ENCODE assay signal across 18 cellular contexts in the genomic region with DNA sequence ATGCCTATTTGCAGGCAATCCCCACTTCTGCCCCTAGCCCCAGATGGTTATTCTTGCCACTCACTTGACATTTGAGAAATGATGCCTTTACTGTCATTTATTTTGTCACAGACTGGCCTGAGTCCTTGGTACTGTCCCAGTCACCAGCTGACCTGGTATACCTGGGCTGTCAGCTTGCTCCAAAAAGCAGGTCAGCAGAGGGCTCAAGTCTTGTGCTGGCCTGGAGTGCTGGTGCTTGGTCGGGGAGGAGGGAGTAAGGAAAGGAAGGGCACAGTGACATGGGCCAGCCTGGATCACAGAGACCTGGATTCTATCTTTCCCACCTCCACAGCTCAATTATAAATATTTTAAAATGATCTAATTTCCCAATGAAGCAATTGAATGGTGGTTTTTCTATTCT.
DNase-seq lines count a peak whose midpoint lies in the region.
"Had no signal": no experiment of that assay in that cellular context is flagged by ENCODE, and none has a peak within 500 bp of the region (broad histone marks: within the 10 kb centered on the region; RNA-seq: fewer than 3 reads in every experiment).

No MANE protein-coding gene starts in this region.

- H3K14ac ChIP-seq in trophoblast cell (ENCODE audit: low read length), result no peak overlapping the region

- no peaks in the 10 kb centered on the region for H3K9me3 ChIP-seq in trophoblast cell (ENCODE audit: insufficient read depth, low read depth, low read length)
- H3K9me3 ChIP-seq: BE2C had no signal

- H2BK120ac ChIP-seq in trophoblast cell (ENCODE audit: insufficient read depth, low read length, poor library complexity), result peak overlapping the region; percentile 15

- H3K4me3 ChIP-seq in trophoblast cell (ENCODE audit: low read depth, low read length), result no peak overlapping the region
- H3K4me3 ChIP-seq: BLaER1 had no signal

- peak; percentile 78 for DNase-seq in G401 (ENCODE audit: low spot score)
- DNase-seq in NCI-H69 (lab: John Stamatoyannopoulos, UW), result peak; percentile 43
- DNase-seq in cerebellum (ENCODE audit: low spot score), result peak; percentile 54
- DNase-seq in trophoblast cell, result no peak
- no peak for DNase-seq in GF-D8 (lab: John Stamatoyannopoulos, UW)
- no peak for DNase-seq in NCI-H226
- DNase-seq in NCI-H2171 (lab: John Stamatoyannopoulos, UW), result no peak
- DNase-seq in LoVo (ENCODE audit: low spot score), result no peak
- DNase-seq: 8988T; ACHN; BE2C; Calu3; CD4-positive, alpha-beta memory T cell; CD4-positive, CD25-positive, alpha-beta regulatory T cell; CD8-positive, alpha-beta memory T cell; COR-L47; GDM1 had no signal

- H3K18ac ChIP-seq in trophoblast cell (ENCODE audit: low read length), result no peak overlapping the region

- no peak overlapping the region for H4K12ac ChIP-seq in trophoblast cell (ENCODE audit: low read depth, low read length)

- H3K4me1 ChIP-seq in trophoblast cell (ENCODE audit: control insufficient read depth in 1 of 2, insufficient read depth in 2 of 2, low read length in 2 of 2), result peaks cover 3 to 6% of the 10 kb centered on the region in 2 experiments
- H3K4me1 ChIP-seq: BE2C had no signal

- H2AK5ac ChIP-seq in trophoblast cell (ENCODE audit: low read length), result no peak overlapping the region

- in situ Hi-C loops in G401 (cut with HindIII; ENCODE audit: low sequenced_read_pairs), result no loop called here

- no peak overlapping the region for H3K27ac ChIP-seq in trophoblast cell (ENCODE audit: low read depth, low read length)
- H3K27ac ChIP-seq: BLaER1 had no signal

- no peak overlapping the region for H3K4ac ChIP-seq in trophoblast cell (ENCODE audit: low read depth, low read length)

- no peak overlapping the region for H4K8ac ChIP-seq in trophoblast cell (ENCODE audit: low read depth, low read length)

- H3K23ac ChIP-seq in trophoblast cell (ENCODE audit: low read length), result no peak overlapping the region

- H3K9ac ChIP-seq in trophoblast cell (ENCODE audit: low read length), result no peak overlapping the region
- H3K9ac ChIP-seq: BLaER1 had no signal

- H3K36me3 ChIP-seq in trophoblast cell (ENCODE audit: control insufficient read depth in 1 of 2, insufficient read depth in 2 of 2, low read length in 2 of 2), result no peaks in the 10 kb centered on the region
- H3K36me3 ChIP-seq: BE2C, BLaER1 had no signal

- H2AFZ ChIP-seq in trophoblast cell (ENCODE audit: insufficient read depth, low read length, poor library complexity), result no peak overlapping the region

- peak overlapping the region; percentile 10 for H2BK12ac ChIP-seq in trophoblast cell (ENCODE audit: low read length)

- peaks cover 27% of the 10 kb centered on the region for H3K79me1 ChIP-seq in trophoblast cell (ENCODE audit: low read length)

- no peak overlapping the region for H2BK5ac ChIP-seq in trophoblast cell (ENCODE audit: low read depth, low read length, poor library complexity)

- no CpG with 5 or more reads among the region's 1 CpG for WGBS in trophoblast cell (ENCODE audit: extremely low coverage, insufficient coverage, insufficient read length)

- peak overlapping the region; percentile 21 for H4K91ac ChIP-seq in trophoblast cell (ENCODE audit: low read depth, low read length)

- no peaks in the 10 kb centered on the region for H3K79me2 ChIP-seq in trophoblast cell (ENCODE audit: control insufficient read depth, insufficient read depth, low read length, poor library complexity)

- H3K4me2 ChIP-seq in trophoblast cell (ENCODE audit: low read length), result no peak overlapping the region
- H3K4me2 ChIP-seq: BLaER1 had no signal

- H3K27me3 ChIP-seq in trophoblast cell (ENCODE audit: insufficient read depth, low read length), result no peaks in the 10 kb centered on the region
- H3K27me3 ChIP-seq: BE2C, BLaER1 had no signal

Comparison
In these comparisons a context has a peak if more than half of its experiments do, and no peak if none do; other contexts are left out.
1. DNase-seq: peak in G401 (single experiment), NCI-H69 (single experiment) and cerebellum (single experiment); none in trophoblast cell (0 of 2), GF-D8 (single experiment), NCI-H226 (single experiment), NCI-H2171 (single experiment) and LoVo (single experiment).